In the genomic region with DNA sequence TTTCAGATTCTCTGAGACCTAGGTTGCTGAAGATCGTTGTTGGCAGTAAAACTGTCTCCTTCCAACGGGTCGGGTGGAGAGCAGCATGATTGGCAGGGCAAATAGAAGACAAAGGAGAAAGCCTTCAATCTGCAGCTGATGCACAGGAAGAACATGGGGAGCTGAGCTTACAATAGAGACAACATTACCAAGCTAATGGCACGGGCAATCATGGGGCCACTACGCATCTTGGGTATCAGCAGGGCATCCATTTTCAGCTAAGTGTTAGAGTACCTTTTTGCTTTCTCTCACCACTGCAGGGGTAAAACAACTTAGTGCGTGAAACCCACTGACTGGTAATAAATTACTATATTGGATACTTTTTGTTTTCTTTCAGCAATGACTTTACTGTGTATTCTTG, we compare ENCODE assay signal across 18 cellular contexts.
DNase-seq lines count a peak whose midpoint lies in the region; ATAC-seq, FAIRE-seq and TF ChIP-seq lines count a peak whose summit lies in the region.
"Had no signal": no experiment of that assay in that cellular context is flagged by ENCODE, and none has a peak within 500 bp of the region (broad histone marks: within the 10 kb centered on the region; RNA-seq: fewer than 3 reads in every experiment).

No MANE protein-coding gene starts in this region.

- no peak for TF ChIP-seq POLR2A in testis (IDR thresholded peaks at IDR 0.05)

- H3K36me3 ChIP-seq in astrocyte (ENCODE audit: insufficient read depth, low read length) (no peaks in the 10 kb centered on the region), testis (ENCODE audit: low read depth, missing control alignments) (no peaks in the 10 kb centered on the region)

- H2AFZ ChIP-seq in astrocyte (ENCODE audit: low read depth, low read length): peak overlapping the region; percentile 39

- FAIRE-seq in astrocyte (lab: Jason Lieb, UNC): no peak
- FAIRE-seq: GM12892, GM19239 had no signal

- no peaks in the 10 kb centered on the region for H3K27me3 Mint-ChIP-seq in astrocyte (ENCODE audit: low read depth, unreplicated experiment)

- H3K4me3 ChIP-seq in astrocyte (ENCODE audit: insufficient read depth, low read depth, low read length): no peak overlapping the region
- H3K4me3 ChIP-seq in testis: no peak overlapping the region

- no peaks in the 10 kb centered on the region for H3K9me3 Mint-ChIP-seq in astrocyte (ENCODE audit: unreplicated experiment)

- no peaks in the 10 kb centered on the region for H3K4me1 Mint-ChIP-seq in astrocyte (ENCODE audit: low read depth, unreplicated experiment)

- H3K27me3 ChIP-seq in astrocyte (ENCODE audit: insufficient read depth, low read length) (peaks cover 5% of the 10 kb centered on the region), testis (no peaks in the 10 kb centered on the region)

- H3K27ac ChIP-seq in astrocyte (ENCODE audit: low read depth, low read length) (no peak overlapping the region), testis (no peak overlapping the region)

- H3K9ac ChIP-seq in astrocyte (ENCODE audit: low read length): no peak overlapping the region

- no peaks in the 10 kb centered on the region for H3K9me3 ChIP-seq in astrocyte (ENCODE audit: insufficient read depth, low read depth, low read length)
- no peaks in the 10 kb centered on the region for H3K9me3 ChIP-seq in testis
- H3K9me3 ChIP-seq: Caco-2 had no signal

- no peaks in the 10 kb centered on the region for H3K79me2 ChIP-seq in astrocyte (ENCODE audit: insufficient read depth, low read length)

- H3K36me3 Mint-ChIP-seq in astrocyte (ENCODE audit: low read depth, unreplicated experiment): no peaks in the 10 kb centered on the region

- no peak for TF ChIP-seq CTCF in astrocyte (IDR thresholded peaks at IDR 0.05; ENCODE audit: insufficient read depth, low read depth, low read length)
- no peak for TF ChIP-seq CTCF in testis (IDR thresholded peaks at IDR 0.05)

- no peak for ATAC-seq in GM18909 (IDR thresholded peaks at IDR 0.05; ENCODE audit: poor library complexity, unreplicated experiment)
- ATAC-seq in GM21390 (IDR thresholded peaks at IDR 0.05; ENCODE audit: unreplicated experiment): no peak
- ATAC-seq: HCT116 had no signal

- no peak overlapping the region for H3K4me2 ChIP-seq in astrocyte (ENCODE audit: low read length)

- DNase-seq in NCI-H1417 treated with DMSO at 0.1 percent for 48 hours (lab: John Stamatoyannopoulos, UW) (peak; percentile 47), NCI-H2227 treated with DMSO at 0.1 percent for 48 hours (lab: John Stamatoyannopoulos, UW) (peak; percentile 96), astrocyte (ENCODE audit: low read depth) (no peak), testis (no peak), A172 (ENCODE audit: low spot score) (no peak)
- DNase-seq: Caco-2; DMS153; NCI-H1436 treated with DMSO at 0.1 percent for 48 hours; NCI-H2171; NCI-H510A treated with DMSO at 0.1 percent for 48 hours; NK-92 treated with Interleukin-12 subunit alpha and Interleukin-12 subunit beta, amount 100 ng/mL, for 24 hours; OCI-M1; SHP77 treated with DMSO at 0.1 percent for 48 hours had no signal

- H3K4me1 ChIP-seq in astrocyte (ENCODE audit: insufficient read depth, low read length) (no peaks in the 10 kb centered on the region), testis (no peaks in the 10 kb centered on the region)
- H3K4me1 ChIP-seq: Caco-2 had no signal

- H3K27ac Mint-ChIP-seq in astrocyte (ENCODE audit: unreplicated experiment): no peak overlapping the region

- 49 to 62% methylated on average over 6 of the region's 6 CpGs for WGBS in testis, 2 donors

- H4K20me1 ChIP-seq in astrocyte (ENCODE audit: insufficient read depth, low read length): no peaks in the 10 kb centered on the region

- intact Hi-C loops in testis (cut with DNase I; ENCODE audit: low total_unique reads): no loop called here

- no peak overlapping the region for H3K4me3 Mint-ChIP-seq in astrocyte (ENCODE audit: unreplicated experiment)

Comparison
In these comparisons a context has a peak if more than half of its experiments do, and no peak if none do; other contexts are left out.
1. DNase-seq: peak in NCI-H1417 treated with DMSO at 0.1 percent for 48 hours (single experiment) and NCI-H2227 treated with DMSO at 0.1 percent for 48 hours (single experiment); none in astrocyte (single experiment), testis (single experiment) and A172 (single experiment).